ENCODE assay signal across 8 cellular contexts in the genomic region with DNA sequence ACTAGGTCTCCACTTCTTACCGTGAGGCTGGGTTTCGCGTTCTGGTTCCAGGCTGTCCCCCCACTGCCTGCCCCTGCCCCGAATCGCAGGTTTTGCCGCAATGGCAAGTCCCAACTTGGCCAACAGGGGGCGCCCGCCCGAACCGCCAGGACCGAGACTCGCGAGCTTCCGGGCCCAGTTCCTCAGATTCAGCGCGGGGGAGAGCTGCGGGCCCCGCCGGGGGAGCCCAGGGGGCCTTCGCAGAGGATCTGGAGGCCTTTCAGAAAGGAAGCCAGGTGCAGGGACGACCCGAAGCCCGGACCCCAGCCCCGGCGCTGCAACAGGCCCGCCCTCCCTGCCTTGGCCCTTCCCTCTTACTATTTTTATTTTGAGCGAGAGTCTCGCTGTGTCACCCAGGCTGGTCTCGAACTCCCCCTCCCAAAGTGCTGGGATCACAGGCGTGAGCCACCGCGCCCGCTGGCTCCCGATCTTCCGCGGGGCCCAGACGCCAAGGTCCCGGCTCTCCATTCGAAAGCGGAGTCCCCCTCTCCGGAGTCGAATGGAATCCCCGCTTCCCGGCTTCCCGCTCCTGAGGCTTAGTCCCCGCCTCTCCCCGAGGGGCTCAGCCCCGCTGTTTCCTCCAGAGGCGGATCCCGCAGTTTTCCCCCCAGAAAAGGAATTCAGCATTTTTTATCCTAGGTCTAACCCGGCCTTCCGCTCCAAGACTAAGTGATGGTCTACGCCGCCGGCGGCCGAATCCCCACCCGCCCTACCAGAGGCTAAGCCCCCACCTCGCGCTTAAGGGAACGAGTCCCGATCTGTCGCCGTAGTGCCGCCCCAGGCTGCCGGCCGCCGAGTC. TPM values are rescaled to one million over a fixed set of nuclear protein-coding genes. Genes with fewer than 3 reads are reported as not detected.
DNase-seq lines count a peak whose midpoint lies in the region; ATAC-seq and TF ChIP-seq lines count a peak whose summit lies in the region.

No MANE protein-coding gene starts in this region.

- peak; percentile 22 to 54 for TF ChIP-seq POLR2A in adrenal gland (IDR thresholded peaks at IDR 0.05)

- H3K4me3 ChIP-seq in DND-41 (ENCODE audit: low read depth in 1 of 2, low read length in 2 of 2) (peak overlapping the region; percentile 60 to 76), adrenal gland (peak overlapping the region; percentile 51 to 90 (median 78)), left ventricle myocardium inferior (peak overlapping the region; percentile 92), upper lobe of right lung (peak overlapping the region; percentile 67)

- H3K36me3 ChIP-seq in DND-41 (ENCODE audit: insufficient read depth, low read length) = no peaks in the 10 kb centered on the region
- no peaks in the 10 kb centered on the region for H3K36me3 ChIP-seq in adrenal gland (replicated peaks in 1 of 2)
- no peaks in the 10 kb centered on the region for H3K36me3 ChIP-seq in left ventricle myocardium inferior
- no peaks in the 10 kb centered on the region for H3K36me3 ChIP-seq in upper lobe of right lung

- H3K36me3 Mint-ChIP-seq in T-cell (no peaks in the 10 kb centered on the region), progenitor cell of endocrine pancreas (ENCODE audit: insufficient read depth) (no peaks in the 10 kb centered on the region)

- WGBS in adrenal gland, 4 donors = 0 to 1% (median 0%) methylated on average over 26 to 68 of the region's 68 CpGs

- H3K4me1 Mint-ChIP-seq in T-cell (peaks cover 13 to 21% (median 18%) of the 10 kb centered on the region in 3 donors), progenitor cell of endocrine pancreas (ENCODE audit: low read depth) (peaks cover 2% of the 10 kb centered on the region)

- H3K9me3 ChIP-seq in DND-41 (ENCODE audit: insufficient read depth, low read length, severe bottlenecking) = no peaks in the 10 kb centered on the region
- H3K9me3 ChIP-seq in adrenal gland (replicated peaks in 1 of 3) = no peaks in the 10 kb centered on the region
- H3K9me3 ChIP-seq in left ventricle myocardium inferior (replicated peaks) = no peaks in the 10 kb centered on the region
- H3K9me3 ChIP-seq in upper lobe of right lung = no peaks in the 10 kb centered on the region

- TF ChIP-seq CTCF in DND-41 (IDR thresholded peaks at IDR 0.05; ENCODE audit: borderline replicate concordance, extremely low read depth, low read length, poor library complexity, severe bottlenecking) (peak; percentile 99), adrenal gland (IDR thresholded peaks at IDR 0.05) (peak; percentile 78 to 96 (median 92)), left ventricle myocardium inferior (IDR thresholded peaks at IDR 0.05; ENCODE audit: borderline replicate concordance) (peak; percentile 97), progenitor cell of endocrine pancreas (IDR thresholded peaks at IDR 0.05; ENCODE audit: unreplicated experiment) (peak; percentile 99), upper lobe of right lung (IDR thresholded peaks at IDR 0.05) (peak; percentile 97)

- H3K27ac Mint-ChIP-seq in T-cell (peak overlapping the region; percentile 76 to 82), progenitor cell of endocrine pancreas (peak overlapping the region; percentile 77)

- CTCF ChIA-PET in T-cell (lab: Charles Lee) = interaction anchor here (0.6 to 3.5 kb wide), 9 partner anchors 11 to 204 kb away, joined by 3 to 31 read pairs (median 4); a partner anchor contains a TSS

- H3K9ac ChIP-seq in DND-41 (ENCODE audit: low read depth, low read length) = peak overlapping the region; percentile 78

- peak; percentile 92 for DNase-seq in DND-41
- DNase-seq in GOT3 (lab: John Stamatoyannopoulos, UW) = peak; percentile 59
- peak; percentile 73 for DNase-seq in NCI-H1092 (lab: John Stamatoyannopoulos, UW)
- peak; percentile 75 to 95 (median 88) for DNase-seq in T-cell
- peak; percentile 77 to 92 (median 86) for DNase-seq in adrenal gland
- DNase-seq in left ventricle myocardium inferior = peak; percentile 88
- peak; percentile 90 for DNase-seq in progenitor cell of endocrine pancreas (ENCODE audit: low spot score, unreplicated experiment)
- peak; percentile 94 for DNase-seq in upper lobe of right lung

- POLR2A ChIA-PET in T-cell (lab: Charles Lee) = interaction anchor here in 1 of 2 donors (0.6 kb wide), 1 partner anchor 30 kb away, joined by 3 read pairs; no protein-coding TSS in a partner anchor

- H3K4me3 Mint-ChIP-seq in T-cell = peak overlapping the region; percentile 87 to 92 (median 88)
- peak overlapping the region; percentile 89 for H3K4me3 Mint-ChIP-seq in progenitor cell of endocrine pancreas (ENCODE audit: low read depth)

- intact Hi-C loops in adrenal gland (cut with DNase I) = loop anchor here (10.0 kb wide), 2 partner anchors 120 to 130 kb away; a partner anchor contains a TSS
- intact Hi-C loops in left ventricle myocardium inferior (cut with micrococcal nuclease) = loop anchor here (5.0 kb wide), 1 partner anchor 123 kb away; no protein-coding TSS in a partner anchor
- intact Hi-C loops in upper lobe of right lung (cut with DNase I) = no loop called here

- H3K4me2 ChIP-seq in DND-41 (ENCODE audit: insufficient read depth, low read length) = peak overlapping the region; percentile 96

- H3K9me3 Mint-ChIP-seq in T-cell = no peaks in the 10 kb centered on the region
- no peaks in the 10 kb centered on the region for H3K9me3 Mint-ChIP-seq in progenitor cell of endocrine pancreas (ENCODE audit: low read depth)

- H3K4me1 ChIP-seq in DND-41 (ENCODE audit: insufficient read depth, low read length) (peaks cover 18% of the 10 kb centered on the region), adrenal gland (replicated peaks in 1 of 2) (peaks cover 0 to 8% of the 10 kb centered on the region in 2 donors), left ventricle myocardium inferior (peaks cover 27% of the 10 kb centered on the region), upper lobe of right lung (peaks cover 2% of the 10 kb centered on the region)

- peak overlapping the region; percentile 91 for H2AFZ ChIP-seq in DND-41 (ENCODE audit: low read depth, low read length)

- H4K20me1 ChIP-seq in DND-41 (ENCODE audit: insufficient read depth, low read length) = no peaks in the 10 kb centered on the region; the same call in 1 of the 2 replicates

- ATAC-seq in DND-41 (ENCODE audit: insufficient read depth, low read depth) = peak; percentile 78
- peak; percentile 83 to 87 (median 84) for ATAC-seq in T-cell (replicated peaks in 1 of 4)
- ATAC-seq in upper lobe of right lung = peak; percentile 93

- H3K27me3 Mint-ChIP-seq in T-cell (peaks cover 0 to 4% of the 10 kb centered on the region in 2 donors), progenitor cell of endocrine pancreas (peaks cover 72% of the 10 kb centered on the region)

- H3K27ac ChIP-seq in DND-41 (ENCODE audit: low read length) = peak overlapping the region; percentile 73
- peak overlapping the region in 4 of 5 donors; percentile 72 to 89 (median 86) for H3K27ac ChIP-seq in adrenal gland
- peak overlapping the region; percentile 90 for H3K27ac ChIP-seq in left ventricle myocardium inferior (replicated peaks)
- peak overlapping the region; percentile 88 for H3K27ac ChIP-seq in upper lobe of right lung

- H3K27me3 ChIP-seq in DND-41 (ENCODE audit: insufficient read depth, low read length, poor library complexity) (peaks cover 18% of the 10 kb centered on the region), adrenal gland (no peaks in the 10 kb centered on the region), left ventricle myocardium inferior (ENCODE audit: low read depth) (no peaks in the 10 kb centered on the region), upper lobe of right lung (no peaks in the 10 kb centered on the region)

- H3K79me2 ChIP-seq in DND-41 (ENCODE audit: insufficient read depth, low read length) = no peaks in the 10 kb centered on the region

RNA-seq across cellular contexts. Expression of a gene that starts 11.7 kb away (rescaled TPM):
- total RNA-seq in T-cell (not detected), adrenal gland (under 1 TPM in 1 of 8 donors, not detected in 7; 0.42 TPM), left ventricle myocardium inferior (not detected), progenitor cell of endocrine pancreas (not detected in 2 replicates), upper lobe of right lung (0.43 TPM)
- polyA plus RNA-seq in adrenal gland = 1 to 10 TPM in 1 of 3 donors, under 1 TPM in 2; 0.20 to 1.3 (median 0.82) TPM

RNA-seq across cellular contexts. Expression of a gene that starts 15.9 kb away (rescaled TPM):
- total RNA-seq in T-cell (10 to 100 TPM in 4 of 5 donors, 1 to 10 TPM in 1; 7.6 to 14.2 (median 10.9) TPM), adrenal gland (10 to 100 TPM in 3 of 8 donors, 1 to 10 TPM in 5; 5.8 to 13.0 (median 8.3) TPM), left ventricle myocardium inferior (6.3 TPM), progenitor cell of endocrine pancreas (13.1 and 14.4 TPM in 2 replicates), upper lobe of right lung (8.3 TPM)
- 10 to 100 TPM in 1 of 3 donors, 1 to 10 TPM in 2; 8.0 to 10.9 (median 9.4) TPM for polyA plus RNA-seq in adrenal gland

RNA-seq across cellular contexts. Expression of a gene that starts 54.1 kb away (rescaled TPM):
- total RNA-seq in T-cell (100 to 1,000 TPM; 120 to 139 (median 128) TPM), adrenal gland (100 to 1,000 TPM in 7 of 8 donors, 10 to 100 TPM in 1; 77.7 to 265 (median 150) TPM), left ventricle myocardium inferior (49.3 TPM), progenitor cell of endocrine pancreas (169 and 180 TPM in 2 replicates), upper lobe of right lung (83.7 TPM)
- polyA plus RNA-seq in adrenal gland = 100 to 1,000 TPM in 2 of 3 donors, 10 to 100 TPM in 1; 66.2 to 192 (median 109) TPM

Comparison
In these comparisons a context has a peak if more than half of its experiments do, and no peak if none do; other contexts are left out.
1. Peak in every context shown above with its lines: DNase-seq, ATAC-seq, H3K4me3 ChIP-seq and H3K27ac ChIP-seq.